8 cellular contexts compared by ENCODE assay signal in the genomic region with DNA sequence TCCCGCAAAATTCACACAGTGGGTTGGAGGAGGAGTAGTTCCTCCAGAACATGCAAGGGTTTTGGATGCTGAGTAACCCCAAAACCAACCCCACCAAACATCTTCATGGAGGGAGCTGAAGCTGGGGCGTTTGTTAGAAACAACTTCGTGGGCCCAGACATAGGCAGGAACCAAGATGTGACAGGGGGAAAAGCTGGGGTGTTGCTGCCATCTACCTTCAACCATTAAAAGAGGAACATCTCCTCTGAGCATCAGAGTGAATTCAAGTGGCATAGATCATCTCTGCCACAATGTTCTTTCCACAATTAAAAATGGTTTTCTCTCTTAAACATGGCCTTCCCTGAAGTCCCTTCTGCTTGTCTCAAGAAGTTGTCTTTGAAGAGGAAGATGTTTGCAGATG. TPM values are rescaled to one million over a fixed set of nuclear protein-coding genes. Genes with fewer than 3 reads are reported as not detected.
DNase-seq lines count a peak whose midpoint lies in the region; FAIRE-seq and TF ChIP-seq lines count a peak whose summit lies in the region.
"Had no signal": no experiment of that assay in that cellular context is flagged by ENCODE, and none has a peak within 500 bp of the region (broad histone marks: within the 10 kb centered on the region; RNA-seq: fewer than 3 reads in every experiment).

No MANE protein-coding gene starts in this region.

- H3K9me3 ChIP-seq in DOHH2 (ENCODE audit: control insufficient read depth, insufficient read depth, low read length) (no peaks in the 10 kb centered on the region), H1 (ENCODE audit: insufficient read depth in 2 of 2, low read depth in 1 of 2, low read length in 1 of 2) (no peaks in the 10 kb centered on the region)

- H3K36me3 ChIP-seq in DOHH2 (ENCODE audit: control insufficient read depth, low read length) = no peaks in the 10 kb centered on the region
- no peaks in the 10 kb centered on the region for H3K36me3 ChIP-seq in H1 (ENCODE audit: control insufficient read depth in 2 of 4, insufficient read depth in 4 of 4, low read length in 3 of 4)

- H4K91ac ChIP-seq in H1 (replicated peaks; ENCODE audit: insufficient read length, low read length) = no peak overlapping the region

- H2BK15ac ChIP-seq in H1 (ENCODE audit: low read length) = no peak overlapping the region

- no peak overlapping the region for H2AK5ac ChIP-seq in H1 (ENCODE audit: low read depth, low read length)

- H3K23ac ChIP-seq in H1 (ENCODE audit: insufficient read length) = no peak overlapping the region

- H3K4me1 ChIP-seq in DOHH2 (ENCODE audit: control insufficient read depth, low read length) (no peaks in the 10 kb centered on the region), H1 (replicated peaks in 1 of 4; ENCODE audit: control insufficient read depth in 3 of 4, insufficient read depth in 4 of 4, low read length in 3 of 4) (no peaks in the 10 kb centered on the region)

- H4K20me1 ChIP-seq in DOHH2 (ENCODE audit: control insufficient read depth, insufficient read depth, low read depth, low read length) (no peaks in the 10 kb centered on the region), H1 (replicated peaks in 1 of 2; ENCODE audit: control insufficient read depth in 1 of 2, insufficient read depth in 2 of 2, low read length in 2 of 2) (no peaks in the 10 kb centered on the region)

- CTCF ChIA-PET in H1 (lab: Charles Lee; ENCODE audit: partially characterized antibody) = interaction anchor here (0.6 to 3.5 kb wide), 6 partner anchors 25 to 207 kb away, joined by 3 to 19 read pairs (median 10); no protein-coding TSS in a partner anchor

- no peak overlapping the region for H2BK20ac ChIP-seq in H1 (ENCODE audit: low read length)

- H3K27ac ChIP-seq in DOHH2 (ENCODE audit: low read depth, low read length) = no peak overlapping the region
- H3K27ac ChIP-seq in H1 (ENCODE audit: low read depth, low read length) = no peak overlapping the region

- WGBS in H1 (ENCODE audit: extremely low coverage in 1 of 2, insufficient coverage in 1 of 2, insufficient read length in 1 of 2, insufficient replicate concordance in 2 of 2, low coverage in 1 of 2, low lambda C conversion rate in 2 of 2, missing lambda C conversion rate in 1 of 2), 2 experiments = 81% methylated on average over 3 of the region's 3 CpGs; no CpG with 5 or more reads in 1 of the 2 experiments

- TF ChIP-seq POLR2A in NB4 (IDR thresholded peaks at IDR 0.05; ENCODE audit: extremely low read depth, insufficient read length) = no peak
- no peak for TF ChIP-seq POLR2A in H1 (IDR thresholded peaks at IDR 0.05; ENCODE audit: control extremely low read depth in 1 of 2, low read depth in 2 of 2, low read length in 2 of 2)

- no peaks in the 10 kb centered on the region for H3K79me1 ChIP-seq in H1 (ENCODE audit: low read depth, low read length)

- H3K14ac ChIP-seq in H1 (ENCODE audit: insufficient read length) = no peak overlapping the region

- H3K79me2 ChIP-seq in DOHH2 (ENCODE audit: control insufficient read depth, low read length) (no peaks in the 10 kb centered on the region), H1 (ENCODE audit: control insufficient read depth in 1 of 2, insufficient read depth in 2 of 2, low read length in 2 of 2) (no peaks in the 10 kb centered on the region)

- H3K9ac ChIP-seq in H1 (replicated peaks in 1 of 4; ENCODE audit: extremely low read depth in 1 of 4, low read depth in 3 of 4, low read length in 3 of 4) = no peak overlapping the region

- H2BK120ac ChIP-seq in H1 (replicated peaks; ENCODE audit: low read depth, low read length) = no peak overlapping the region

- H3K18ac ChIP-seq in H1 (ENCODE audit: extremely low read depth, low read length) = no peak overlapping the region

- TF ChIP-seq EP300 in H1 (IDR thresholded peaks at IDR 0.05; ENCODE audit: borderline replicate concordance in 1 of 2, low read depth in 2 of 2, low read length in 2 of 2) = no peak

- peak; percentile 14 for TF ChIP-seq CTCF in DOHH2 (IDR thresholded peaks at IDR 0.05; ENCODE audit: low read depth, low read length, poor library complexity, severe bottlenecking)
- peak; percentile 40 for TF ChIP-seq CTCF in GM13977 (IDR thresholded peaks at IDR 0.05; ENCODE audit: extremely low read depth, insufficient read depth, missing control alignments)
- no peak for TF ChIP-seq CTCF in NB4 (IDR thresholded peaks at IDR 0.05; ENCODE audit: low read depth, low read length)
- peak in 2 of 3 experiments; percentile 36 to 40; a peak in 2 of 4 replicates for TF ChIP-seq CTCF in H1 (IDR thresholded peaks at IDR 0.05; ENCODE audit: control extremely low read depth in 1 of 3, insufficient read depth in 1 of 3, low read depth in 1 of 3, low read length in 3 of 3)

- TF ChIP-seq RAD21 in H1 (IDR thresholded peaks at IDR 0.05 in 1 of 2, conservative IDR thresholded peaks at IDR 0.05 in 1 of 2; ENCODE audit: low read depth in 2 of 2, low read length in 2 of 2) = peak; percentile 56 to 70

- no peaks in the 10 kb centered on the region for H3K9me2 ChIP-seq in DOHH2 (replicated peaks; ENCODE audit: control insufficient read depth, low read length)

- POLR2A ChIA-PET in H1 (lab: Charles Lee; ENCODE audit: partially characterized antibody) = no interaction called here

- H3K23me2 ChIP-seq in H1 (ENCODE audit: low read depth, low read length) = no peaks in the 10 kb centered on the region; the same call in 1 of the 2 replicates

- H2AFZ ChIP-seq in H1 (ENCODE audit: low read length) = peak overlapping the region; percentile 19; the same call in 1 of the 2 replicates

- H3K4me3 ChIP-seq in DOHH2 (ENCODE audit: low read length) (no peak overlapping the region), NB4 (ENCODE audit: low read depth, low read length) (no peak overlapping the region), H1 (ENCODE audit: extremely low read depth in 1 of 4, insufficient read depth in 2 of 4, low read depth in 3 of 4, low read length in 4 of 4) (no peak overlapping the region)

- no peak overlapping the region for H3K4me2 ChIP-seq in DOHH2 (ENCODE audit: low read length)
- H3K4me2 ChIP-seq in H1 (ENCODE audit: insufficient read depth in 1 of 2, low read depth in 2 of 2, low read length in 2 of 2) = no peak overlapping the region

- no peak overlapping the region for H2BK5ac ChIP-seq in H1 (ENCODE audit: low read depth, low read length)

- in situ Hi-C loops in GM13977 (cut with MboI; ENCODE audit: low pct_unique_long_range_greater_than_20kb, low sequenced_read_pairs, unreplicated experiment) = no loop called here

- H3K56ac ChIP-seq in H1 (replicated peaks; ENCODE audit: insufficient read length, low read depth, low read length) = no peak overlapping the region

- H3K27me3 ChIP-seq in DOHH2 (ENCODE audit: control insufficient read depth, low read length) (peaks cover 6% of the 10 kb centered on the region; the same call in 1 of the 2 replicates), H1 (replicated peaks in 1 of 4; ENCODE audit: control insufficient read depth in 3 of 4, extremely low read depth in 1 of 4, insufficient read depth in 3 of 4, low read length in 3 of 4) (no peaks in the 10 kb centered on the region)

- no peak overlapping the region for H2BK12ac ChIP-seq in H1 (ENCODE audit: low read depth, low read length)

- no peaks in the 10 kb centered on the region for H3F3A ChIP-seq in DOHH2 (ENCODE audit: control insufficient read depth, insufficient read depth)

- no peak for FAIRE-seq in H1 (lab: Jason Lieb, UNC)

- no peak overlapping the region for H4K5ac ChIP-seq in H1 (ENCODE audit: insufficient read length, low read depth, low read length)

- no peak overlapping the region for H4K8ac ChIP-seq in H1 (ENCODE audit: extremely low read depth, insufficient read depth, low read length)

- DNase-seq in GM13977 (ENCODE audit: low spot score) = peak; percentile 25
- peak; percentile 36 for DNase-seq in NB4 (ENCODE audit: low read depth)
- no peak for DNase-seq in H1 (ENCODE audit: low read depth in 1 of 2, low spot score in 2 of 2)
- DNase-seq in stimulated activated CD4-positive, alpha-beta T cell treated with anti-CD3 and anti-CD28 coated beads, Interleukin-4, amount 100 ng/mL, for 4 hours = no peak
- no peak for DNase-seq in pons (ENCODE audit: low spot score)
- no peak for DNase-seq in NCI-H128 (lab: John Stamatoyannopoulos, UW; ENCODE audit: unreplicated experiment)
- DNase-seq: posterior cingulate gyrus had no signal

- no peak overlapping the region for H3K4ac ChIP-seq in H1 (replicated peaks; ENCODE audit: insufficient read length, low read depth, low read length)

TF ChIP-seq in H1, 55 proteins besides CTCF, POLR2A, EP300 and RAD21 (continues in another document):
- TF ChIP-seq ATF2 (IDR thresholded peaks at IDR 0.05; ENCODE audit: low read length) (no peak), POLR2AphosphoS5 (IDR thresholded peaks at IDR 0.05; ENCODE audit: low read depth, low read length) (no peak)

RNA-seq across cellular contexts. Expression of gene SIDT1, which starts 20.5 kb away (rescaled TPM):
- total RNA-seq in H1 (2021; fragmentation: NEBNext Ultra II Directional; extraction: Animal tissue kit (Norgen Biotek cat#: 25700)) = not detected in 2 replicates
- 0.03 and 0.06 TPM in 2 replicates for polyA plus RNA-seq in H1 (2011; rRNA removed)
- polyA plus RNA-seq in H1 (2011; cell fraction: cytosol; rRNA removed) = not detected
- 0.11 TPM for polyA plus RNA-seq in H1 (2011; cell fraction: nucleus; rRNA removed)
- polyA plus RNA-seq in H1 (2012, experiment 1 of 2) = 0.04 TPM in 1 of 4 replicates, not detected in the others
- polyA plus RNA-seq in H1 (2012, experiment 2 of 2) = not detected
- 0.08 TPM for polyA plus RNA-seq in H1 (2013, experiment 1 of 2)
- 0.06 TPM for polyA plus RNA-seq in H1 (2013, experiment 2 of 2)
- polyA minus RNA-seq in H1 (2011; rRNA and poly(A)+ RNA removed) = not detected in 2 replicates
- polyA minus RNA-seq in H1 (2011; cell fraction: cytosol; rRNA and poly(A)+ RNA removed) = not detected
- 0.10 TPM for polyA minus RNA-seq in H1 (2011; cell fraction: nucleus; rRNA and poly(A)+ RNA removed)

RNA-seq across cellular contexts. Expression of gene SPICE1, which starts 37.9 kb away (rescaled TPM):
- total RNA-seq in H1 (2021; fragmentation: NEBNext Ultra II Directional; extraction: Animal tissue kit (Norgen Biotek cat#: 25700)) = 14.7 and 19.1 TPM in 2 replicates
- 1.9 and 2.7 TPM in 2 replicates for polyA plus RNA-seq in H1 (2011; rRNA removed)
- polyA plus RNA-seq in H1 (2011; cell fraction: cytosol; rRNA removed) = 5.7 TPM
- 3.4 TPM for polyA plus RNA-seq in H1 (2011; cell fraction: nucleus; rRNA removed)
- polyA plus RNA-seq in H1 (2012, experiment 1 of 2) = 6.8 to 10.4 TPM (median 7.5 TPM) in 4 replicates
- polyA plus RNA-seq in H1 (2012, experiment 2 of 2) = 0.25 TPM
- 6.3 TPM for polyA plus RNA-seq in H1 (2013, experiment 1 of 2)
- polyA plus RNA-seq in H1 (2013, experiment 2 of 2) = 6.4 TPM
- polyA minus RNA-seq in H1 (2011; rRNA and poly(A)+ RNA removed) = 5.2 and 6.7 TPM in 2 replicates
- polyA minus RNA-seq in H1 (2011; cell fraction: cytosol; rRNA and poly(A)+ RNA removed) = 5.7 TPM
- 11.0 TPM for polyA minus RNA-seq in H1 (2011; cell fraction: nucleus; rRNA and poly(A)+ RNA removed)

Comparison
In these comparisons a context has a peak if more than half of its experiments do, and no peak if none do; other contexts are left out.
1. DNase-seq: peak in GM13977 (single experiment) and NB4 (single experiment); none in H1 (0 of 2), stimulated activated CD4-positive, alpha-beta T cell treated with anti-CD3 and anti-CD28 coated beads, Interleukin-4, amount 100 ng/mL, for 4 hours (0 of 2), pons (single experiment) and NCI-H128 (single experiment).